In genomic region chr4:55635760-55636621, GRCh38 we compare ENCODE assay signal across 8 cellular contexts. TPM values are rescaled to one million over a fixed set of nuclear protein-coding genes. Genes with fewer than 3 reads are reported as not detected.
DNase-seq lines count a peak whose midpoint lies in the region; ATAC-seq and TF ChIP-seq lines count a peak whose summit lies in the region.

TSS of gene NMU (minus strand) at chr4:55636298. CDS start at chr4:55636192, 106 bp downstream.

- peaks cover 24% of the 10 kb centered on the region for H3K4me1 ChIP-seq in vagina

- H3K27me3 ChIP-seq in vagina = no peaks in the 10 kb centered on the region

- no peak within 1 kb of the TSS for H3K27ac Mint-ChIP-seq in natural killer cell

- peak within 1 kb of the TSS; percentile 55 for H3K4me3 Mint-ChIP-seq in natural killer cell

- peak within 1 kb of the TSS; percentile 44 for H3K4me3 ChIP-seq in epithelial cell of proximal tubule (ENCODE audit: low read depth, low read length)
- peak within 1 kb of the TSS; percentile 41 to 47 for H3K4me3 ChIP-seq in vagina

- intact Hi-C loops in natural killer cell (cut with micrococcal nuclease) = no loop called here
- intact Hi-C loops in vagina (cut with DNase I) = no loop called here

- no peak for TF ChIP-seq POLR2A in vagina (IDR thresholded peaks at IDR 0.05)

- peaks cover 6 to 15% of the 10 kb centered on the region in 2 donors for H3K4me1 Mint-ChIP-seq in natural killer cell

- H3K9me3 Mint-ChIP-seq in natural killer cell = no peaks in the 10 kb centered on the region

- H3K27ac ChIP-seq in vagina = no peak within 1 kb of the TSS

- H3K36me3 ChIP-seq in vagina = no peaks in the 10 kb centered on the region

- no peaks in the 10 kb centered on the region for H3K36me3 Mint-ChIP-seq in natural killer cell

- H3K9me3 ChIP-seq in vagina = no peaks in the 10 kb centered on the region

- DNase-seq in ELR (ENCODE audit: low read depth) = peak; percentile 19
- peak; percentile 72 for DNase-seq in NCI-H1092 treated with DMSO at 0.1 percent for 48 hours (lab: John Stamatoyannopoulos, UW)
- DNase-seq in activated CD4-positive, CD25-positive, alpha-beta regulatory T cell treated with anti-CD3 and anti-CD28 coated beads, Interleukin-2, amount 50 U/mL, for 72 hours = peak; percentile 32
- no peak for DNase-seq in epithelial cell of proximal tubule (ENCODE audit: low read depth)
- no peak for DNase-seq in natural killer cell
- no peak for DNase-seq in vagina (ENCODE audit: extremely low spot score in 2 of 2)
- no peak for DNase-seq in NCI-H2196 treated with DMSO at 0.1 percent for 48 hours (lab: John Stamatoyannopoulos, UW; ENCODE audit: unreplicated experiment)

- peaks cover 55 to 72% of the 10 kb centered on the region in 2 donors for H3K27me3 Mint-ChIP-seq in natural killer cell (ENCODE audit: low read depth in 2 of 2)

- no peak for TF ChIP-seq CTCF in epithelial cell of proximal tubule (conservative IDR thresholded peaks at IDR 0.05; ENCODE audit: low read depth, low read length)
- TF ChIP-seq CTCF in natural killer cell (IDR thresholded peaks at IDR 0.05) = no peak
- TF ChIP-seq CTCF in vagina (IDR thresholded peaks at IDR 0.05) = no peak

- ATAC-seq in GM21825 (IDR thresholded peaks at IDR 0.05; ENCODE audit: unreplicated experiment) (peak; percentile 72), natural killer cell (peak in 2 of 3 donors; percentile 33 to 48)

RNA-seq across cellular contexts. Expression of gene NMU, which starts in this region (rescaled TPM):
- total RNA-seq in epithelial cell of proximal tubule (8.2 and 22.5 TPM in 2 replicates), natural killer cell (not detected), vagina (8.1 TPM)

Comparison
In these comparisons a context has a peak if more than half of its experiments do, and no peak if none do; other contexts are left out.
1. Peak in ATAC-seq in natural killer cell; RNA of the gene not detected or under 1 TPM.
2. DNase-seq: peak in ELR (single experiment), NCI-H1092 treated with DMSO at 0.1 percent for 48 hours (single experiment) and activated CD4-positive, CD25-positive, alpha-beta regulatory T cell treated with anti-CD3 and anti-CD28 coated beads, Interleukin-2, amount 50 U/mL, for 72 hours (single experiment); none in epithelial cell of proximal tubule (single experiment), natural killer cell (single experiment), vagina (0 of 2) and NCI-H2196 treated with DMSO at 0.1 percent for 48 hours (single experiment).